Comparison of ENCODE assay signal across 14 cellular contexts in genomic region chr3:150653110-150653561, GRCh38. TPM values are rescaled to one million over a fixed set of nuclear protein-coding genes. Genes with fewer than 3 reads are reported as not detected.
A peak's percentile ranks its signal among the peaks of the same experiment; 100 is the strongest.
DNase-seq lines count a peak whose midpoint lies in the region; ATAC-seq and TF ChIP-seq lines count a peak whose summit lies in the region.
"Had no signal": no experiment of that assay in that cellular context is flagged by ENCODE, and none has a peak within 500 bp of the region (broad histone marks: within the 10 kb centered on the region; RNA-seq: fewer than 3 reads in every experiment).

No MANE protein-coding gene starts in this region.

- ATAC-seq in activated naive CD8-positive, alpha-beta T cell treated with anti-CD3 and anti-CD28 coated beads, Interleukin-2, amount 50 U/mL, for 24 hours: peak; percentile 79
- peak; percentile 75 for ATAC-seq in HG02642 (IDR thresholded peaks at IDR 0.05; ENCODE audit: poor library complexity, unreplicated experiment)
- peak; percentile 57 for ATAC-seq in HG03378 (IDR thresholded peaks at IDR 0.05; ENCODE audit: unreplicated experiment)
- ATAC-seq in stimulated activated effector memory CD8-positive, alpha-beta T cell treated with anti-CD3 and anti-CD28 coated beads, Interleukin-12 subunit alpha, Interleukin-12 subunit beta, amount 100 ng/mL, for 72 hours: peak; percentile 79

- no peak for TF ChIP-seq CTCF in mammary epithelial cell (conservative IDR thresholded peaks at IDR 0.05 in 1 of 2, IDR thresholded peaks at IDR 0.05 in 1 of 2; ENCODE audit: extremely low read depth in 1 of 2, insufficient read depth in 1 of 2, low read depth in 1 of 2, low read length in 2 of 2)

- H3K4me2 ChIP-seq in mammary epithelial cell (ENCODE audit: insufficient read depth, low read depth, low read length): no peak overlapping the region

- no peak overlapping the region for H2AFZ ChIP-seq in mammary epithelial cell (ENCODE audit: low read depth, low read length)

- H3K36me3 Mint-ChIP-seq in activated naive CD8-positive, alpha-beta T cell treated with anti-CD3 and anti-CD28 coated beads, Interleukin-2, amount 50 U/mL, for 24 hours (ENCODE audit: low read depth): no peaks in the 10 kb centered on the region
- H3K36me3 Mint-ChIP-seq in activated naive CD8-positive, alpha-beta T cell treated with anti-CD3 and anti-CD28 coated beads for 36 hours: peaks cover 2% of the 10 kb centered on the region
- H3K36me3 Mint-ChIP-seq in stimulated activated effector memory CD8-positive, alpha-beta T cell treated with anti-CD3 and anti-CD28 coated beads, Interleukin-12 subunit alpha, Interleukin-12 subunit beta, amount 100 ng/mL, for 72 hours: no peaks in the 10 kb centered on the region
- H3K36me3 Mint-ChIP-seq: type B pancreatic cell had no signal

- no peak overlapping the region for H3K27ac Mint-ChIP-seq in activated naive CD8-positive, alpha-beta T cell treated with anti-CD3 and anti-CD28 coated beads, Interleukin-2, amount 50 U/mL, for 24 hours
- H3K27ac Mint-ChIP-seq in activated naive CD8-positive, alpha-beta T cell treated with anti-CD3 and anti-CD28 coated beads for 36 hours: no peak overlapping the region
- no peak overlapping the region for H3K27ac Mint-ChIP-seq in stimulated activated effector memory CD8-positive, alpha-beta T cell treated with anti-CD3 and anti-CD28 coated beads, Interleukin-12 subunit alpha, Interleukin-12 subunit beta, amount 100 ng/mL, for 72 hours
- H3K27ac Mint-ChIP-seq: type B pancreatic cell had no signal

- peaks cover 8% of the 10 kb centered on the region for H3K4me1 Mint-ChIP-seq in activated naive CD8-positive, alpha-beta T cell treated with anti-CD3 and anti-CD28 coated beads, Interleukin-2, amount 50 U/mL, for 24 hours
- H3K4me1 Mint-ChIP-seq in activated naive CD8-positive, alpha-beta T cell treated with anti-CD3 and anti-CD28 coated beads for 36 hours: peaks cover 3% of the 10 kb centered on the region
- H3K4me1 Mint-ChIP-seq in stimulated activated effector memory CD8-positive, alpha-beta T cell treated with anti-CD3 and anti-CD28 coated beads, Interleukin-12 subunit alpha, Interleukin-12 subunit beta, amount 100 ng/mL, for 72 hours: peaks cover 11% of the 10 kb centered on the region

- no peak overlapping the region for H3K27ac ChIP-seq in effector memory CD4-positive, alpha-beta T cell (ENCODE audit: insufficient read depth, low read length, poor library complexity, severe bottlenecking)
- H3K27ac ChIP-seq in mammary epithelial cell (ENCODE audit: insufficient read depth, low read depth, low read length): no peak overlapping the region

- H3K4me3 Mint-ChIP-seq in activated naive CD8-positive, alpha-beta T cell treated with anti-CD3 and anti-CD28 coated beads, Interleukin-2, amount 50 U/mL, for 24 hours: no peak overlapping the region
- no peak overlapping the region for H3K4me3 Mint-ChIP-seq in activated naive CD8-positive, alpha-beta T cell treated with anti-CD3 and anti-CD28 coated beads for 36 hours
- no peak overlapping the region for H3K4me3 Mint-ChIP-seq in stimulated activated effector memory CD8-positive, alpha-beta T cell treated with anti-CD3 and anti-CD28 coated beads, Interleukin-12 subunit alpha, Interleukin-12 subunit beta, amount 100 ng/mL, for 72 hours
- H3K4me3 Mint-ChIP-seq: type B pancreatic cell had no signal

- intact Hi-C loops in mammary epithelial cell (cut with micrococcal nuclease): no loop called here

- no peaks in the 10 kb centered on the region for H4K20me1 ChIP-seq in mammary epithelial cell (ENCODE audit: insufficient read depth, low read length)

- no peaks in the 10 kb centered on the region for H3K27me3 ChIP-seq in effector memory CD4-positive, alpha-beta T cell (replicated peaks; ENCODE audit: control insufficient read depth, insufficient read depth, low read length, poor library complexity, severe bottlenecking)
- H3K27me3 ChIP-seq in mammary epithelial cell (ENCODE audit: insufficient read depth, low read length): no peaks in the 10 kb centered on the region

- H3K9ac ChIP-seq in mammary epithelial cell (ENCODE audit: insufficient read depth, low read length): no peak overlapping the region

- dilution Hi-C loops in mammary epithelial cell (cut with HindIII; ENCODE audit: low sequenced_read_pairs): no loop called here

- CTCF ChIA-PET in mammary epithelial cell (lab: Charles Lee; ENCODE audit: low non-redundant PET): no interaction called here

- no peak overlapping the region for H3K4me3 ChIP-seq in effector memory CD4-positive, alpha-beta T cell (ENCODE audit: insufficient read depth, low read depth, low read length, poor library complexity, severe bottlenecking)
- no peak overlapping the region for H3K4me3 ChIP-seq in mammary epithelial cell (replicated peaks in 1 of 3; ENCODE audit: insufficient read depth in 1 of 3, low read depth in 2 of 3, low read length in 3 of 3)

- no peaks in the 10 kb centered on the region for H3K4me1 ChIP-seq in effector memory CD4-positive, alpha-beta T cell (ENCODE audit: control insufficient read depth, insufficient read depth, low read length, poor library complexity, severe bottlenecking)
- H3K4me1 ChIP-seq in mammary epithelial cell (ENCODE audit: insufficient read depth, low read length): no peaks in the 10 kb centered on the region

- no TSS peak for BruUV-seq in mammary epithelial cell (replicated peaks; lab: Mats Ljungman, UMichigan)

- WGBS in mammary epithelial cell (ENCODE audit: low coverage, missing lambda C conversion rate): 71% methylated on average over 4 of the region's 4 CpGs

- DNase-seq in activated naive CD8-positive, alpha-beta T cell treated with anti-CD3 and anti-CD28 coated beads, Interleukin-2, amount 50 U/mL, for 24 hours: no peak
- no peak for DNase-seq in activated naive CD8-positive, alpha-beta T cell treated with anti-CD3 and anti-CD28 coated beads for 36 hours
- peak in 1 of 2 donors; percentile 54 for DNase-seq in stimulated activated effector memory CD8-positive, alpha-beta T cell treated with anti-CD3 and anti-CD28 coated beads, Interleukin-12 subunit alpha, Interleukin-12 subunit beta, amount 100 ng/mL, for 72 hours (ENCODE audit: low spot score in 2 of 2)
- DNase-seq in kidney glomerular epithelial cell (lab: John Stamatoyannopoulos, UW): no peak
- no peak for DNase-seq in effector memory CD4-positive, alpha-beta T cell
- DNase-seq in mammary epithelial cell: no peak
- DNase-seq: activated CD4-positive, CD25-positive, alpha-beta regulatory T cell; amygdala; cortex of kidney; NCI-H2081 treated with DMSO at 0.1 percent for 48 hours; SW 1271 had no signal

- no peaks in the 10 kb centered on the region for H3K36me3 ChIP-seq in effector memory CD4-positive, alpha-beta T cell (ENCODE audit: control insufficient read depth, insufficient read depth, low read length)
- no peaks in the 10 kb centered on the region for H3K36me3 ChIP-seq in mammary epithelial cell (ENCODE audit: insufficient read depth, low read length)

- no peaks in the 10 kb centered on the region for H3K9me3 ChIP-seq in effector memory CD4-positive, alpha-beta T cell (ENCODE audit: control insufficient read depth, low read length)
- H3K9me3 ChIP-seq in mammary epithelial cell (replicated peaks; ENCODE audit: insufficient read depth, low read length): no peaks in the 10 kb centered on the region

- no peaks in the 10 kb centered on the region for H3K9me3 Mint-ChIP-seq in activated naive CD8-positive, alpha-beta T cell treated with anti-CD3 and anti-CD28 coated beads, Interleukin-2, amount 50 U/mL, for 24 hours
- H3K9me3 Mint-ChIP-seq in activated naive CD8-positive, alpha-beta T cell treated with anti-CD3 and anti-CD28 coated beads for 36 hours: no peaks in the 10 kb centered on the region
- no peaks in the 10 kb centered on the region for H3K9me3 Mint-ChIP-seq in stimulated activated effector memory CD8-positive, alpha-beta T cell treated with anti-CD3 and anti-CD28 coated beads, Interleukin-12 subunit alpha, Interleukin-12 subunit beta, amount 100 ng/mL, for 72 hours
- H3K9me3 Mint-ChIP-seq: type B pancreatic cell had no signal

- no peaks in the 10 kb centered on the region for H3K79me2 ChIP-seq in mammary epithelial cell (ENCODE audit: insufficient read depth, low read length)

- H3K27me3 Mint-ChIP-seq in activated naive CD8-positive, alpha-beta T cell treated with anti-CD3 and anti-CD28 coated beads, Interleukin-2, amount 50 U/mL, for 24 hours: peaks cover 4% of the 10 kb centered on the region
- H3K27me3 Mint-ChIP-seq in activated naive CD8-positive, alpha-beta T cell treated with anti-CD3 and anti-CD28 coated beads for 36 hours: no peaks in the 10 kb centered on the region
- H3K27me3 Mint-ChIP-seq: type B pancreatic cell had no signal

- in situ Hi-C loops in mammary epithelial cell (cut with MboI; ENCODE audit: low sequenced_read_pairs in 2 of 2): no loop called here

RNA-seq across cellular contexts. Expression of gene SELENOT, which starts 50.0 kb away (rescaled TPM):
- 100 to 1,000 TPM; 107 to 110 TPM for total RNA-seq in activated naive CD8-positive, alpha-beta T cell treated with anti-CD3 and anti-CD28 coated beads for 36 hours
- 100 to 1,000 TPM; 111 to 125 TPM for total RNA-seq in mammary epithelial cell
- polyA plus RNA-seq in mammary epithelial cell: 333 TPM
- polyA minus RNA-seq in mammary epithelial cell: 632 TPM

RNA-seq across cellular contexts. Expression of gene ERICH6, which starts 50.6 kb away (rescaled TPM):
- not detected for total RNA-seq in activated naive CD8-positive, alpha-beta T cell treated with anti-CD3 and anti-CD28 coated beads for 36 hours
- total RNA-seq in mammary epithelial cell: not detected
- polyA plus RNA-seq in mammary epithelial cell: 0.02 TPM
- not detected for polyA minus RNA-seq in mammary epithelial cell
